ENCODE assay signal across 13 cellular contexts in genomic region chr11:113895367-113896155, GRCh38. TPM values are rescaled to one million over a fixed set of nuclear protein-coding genes. Genes with fewer than 3 reads are reported as not detected.
DNase-seq lines count a peak whose midpoint lies in the region; ATAC-seq, FAIRE-seq and TF ChIP-seq lines count a peak whose summit lies in the region.
"Had no signal": no experiment of that assay in that cellular context is flagged by ENCODE, and none has a peak within 500 bp of the region (broad histone marks: within the 10 kb centered on the region; RNA-seq: fewer than 3 reads in every experiment).

No MANE protein-coding gene starts in this region.

- H3K9me3 Mint-ChIP-seq in nephron progenitor cell = no peaks in the 10 kb centered on the region
- H3K9me3 Mint-ChIP-seq: nephron had no signal

- peak; percentile 15 for ATAC-seq in GM19372 (IDR thresholded peaks at IDR 0.05; ENCODE audit: low read depth, unreplicated experiment)
- no peak for ATAC-seq in GM18868 (IDR thresholded peaks at IDR 0.05; ENCODE audit: unreplicated experiment)

- no peaks in the 10 kb centered on the region for H3K36me3 Mint-ChIP-seq in nephron progenitor cell (ENCODE audit: low read depth)

- intact Hi-C loops in tibial artery (cut with DNase I; ENCODE audit: low total_unique reads) = loop anchor here (5.0 to 10.0 kb wide), 2 partner anchors 99 to 367 kb away; no protein-coding TSS in a partner anchor

- H3K4me1 ChIP-seq in tibial artery = no peaks in the 10 kb centered on the region
- H3K4me1 ChIP-seq: transverse colon had no signal

- H3K36me3 ChIP-seq in WERI-Rb-1 = no peaks in the 10 kb centered on the region
- no peaks in the 10 kb centered on the region for H3K36me3 ChIP-seq in tibial artery
- H3K36me3 ChIP-seq: transverse colon had no signal

- FAIRE-seq in frontal cortex (lab: Jason Lieb, UNC) = no peak
- FAIRE-seq: kidney had no signal

- H3K27ac ChIP-seq in WERI-Rb-1 (peak overlapping the region; percentile 14; the same call in 1 of the 2 replicates), tibial artery (no peak overlapping the region)
- H3K27ac ChIP-seq: transverse colon had no signal

- peak; percentile 57 for DNase-seq in NCI-H146 (lab: John Stamatoyannopoulos, UW)
- peak; percentile 47 for DNase-seq in WERI-Rb-1
- peak; percentile 53 for DNase-seq in nephron progenitor cell
- no peak for DNase-seq in tibial artery
- DNase-seq in frontal cortex (ENCODE audit: low spot score in 2 of 2) = no peak
- no peak for DNase-seq in SIG-M5 treated with dmso at 0.1 percent for 504 hours (lab: John Stamatoyannopoulos, UW; ENCODE audit: unreplicated experiment)
- DNase-seq: activated CD4-positive, CD25-positive, alpha-beta regulatory T cell treated with anti-CD3 and anti-CD28 coated beads, Interleukin-2, amount 50 U/mL, for 72 hours; kidney had no signal

- H3K9me3 ChIP-seq in WERI-Rb-1 (ENCODE audit: severe bottlenecking) = no peaks in the 10 kb centered on the region
- no peaks in the 10 kb centered on the region for H3K9me3 ChIP-seq in tibial artery
- H3K9me3 ChIP-seq: transverse colon had no signal

- H3K4me3 ChIP-seq in WERI-Rb-1 (ENCODE audit: low read depth, low read length) (no peak overlapping the region), tibial artery (no peak overlapping the region)
- H3K4me3 ChIP-seq: transverse colon had no signal

- peak overlapping the region; percentile 0 for H3K27ac Mint-ChIP-seq in nephron progenitor cell
- H3K27ac Mint-ChIP-seq: nephron had no signal

- H3K27me3 ChIP-seq in WERI-Rb-1 (ENCODE audit: insufficient read depth, low read depth, severe bottlenecking) = no peaks in the 10 kb centered on the region
- H3K27me3 ChIP-seq in tibial artery = no peaks in the 10 kb centered on the region
- H3K27me3 ChIP-seq: transverse colon had no signal

- H3K27me3 Mint-ChIP-seq in nephron progenitor cell (ENCODE audit: low read depth, poor library complexity) = peaks cover 11% of the 10 kb centered on the region

- peaks cover 34% of the 10 kb centered on the region for H3K4me1 Mint-ChIP-seq in nephron progenitor cell

- peak overlapping the region; percentile 56 for H3K4me3 Mint-ChIP-seq in nephron progenitor cell
- H3K4me3 Mint-ChIP-seq: nephron had no signal

- no peak for TF ChIP-seq CTCF in WERI-Rb-1 (IDR thresholded peaks at IDR 0.05; ENCODE audit: low read depth, low read length)
- TF ChIP-seq CTCF in nephron progenitor cell (IDR thresholded peaks at IDR 0.05) = no peak
- TF ChIP-seq CTCF in tibial artery (IDR thresholded peaks at IDR 0.05) = no peak

RNA-seq across cellular contexts. Expression of gene HTR3B, which starts 9.0 kb away (rescaled TPM):
- total RNA-seq in frontal cortex = 0.41 TPM
- total RNA-seq: fibroblast of villous mesenchyme had no signal

RNA-seq across cellular contexts. Expression of gene USP28, which starts 20.2 kb away (rescaled TPM):
- total RNA-seq in frontal cortex = 28.1 TPM

Comparison
In these comparisons a context has a peak if more than half of its experiments do, and no peak if none do; other contexts are left out.
1. DNase-seq: peak in NCI-H146 (single experiment), WERI-Rb-1 (single experiment) and nephron progenitor cell (single experiment); none in tibial artery (0 of 2), frontal cortex (0 of 2) and SIG-M5 treated with dmso at 0.1 percent for 504 hours (single experiment).